In genomic region chr5:39774597-39774996, GRCh38 we compare ENCODE assay signal across 19 cellular contexts.
DNase-seq lines count a peak whose midpoint lies in the region; ATAC-seq and TF ChIP-seq lines count a peak whose summit lies in the region.
"Had no signal": no experiment of that assay in that cellular context is flagged by ENCODE, and none has a peak within 500 bp of the region (broad histone marks: within the 10 kb centered on the region; RNA-seq: fewer than 3 reads in every experiment).

No MANE protein-coding gene starts in this region.

- no peak for ATAC-seq in CD8-positive, alpha-beta T cell
- ATAC-seq in GM18517 (IDR thresholded peaks at IDR 0.05; ENCODE audit: unreplicated experiment) (no peak), GM18519 (IDR thresholded peaks at IDR 0.05; ENCODE audit: low FRiP score, unreplicated experiment) (no peak)

- no peak overlapping the region for H2AK5ac ChIP-seq in mesenchymal stem cell (ENCODE audit: low read length, severe bottlenecking)

- no peak overlapping the region for H3K4me3 Mint-ChIP-seq in CD8-positive, alpha-beta T cell
- H3K4me3 Mint-ChIP-seq: CD8-positive, alpha-beta memory T cell; IgD-negative memory B cell had no signal

- H3F3A ChIP-seq in smooth muscle cell (ENCODE audit: low read depth): no peaks in the 10 kb centered on the region

- H3K4me3 ChIP-seq in mesenchymal stem cell (ENCODE audit: insufficient read depth in 1 of 2, low read depth in 1 of 2, low read length in 2 of 2): no peak overlapping the region
- H3K4me3 ChIP-seq in smooth muscle cell: no peak overlapping the region
- H3K4me3 ChIP-seq in CD8-positive, alpha-beta T cell (ENCODE audit: low read depth, low read length): no peak overlapping the region
- H3K4me3 ChIP-seq: BLaER1 treated with 17β-estradiol and CSF1 and Interleukin-3, amounts not matched to agents 10 nM and 100 nM had no signal

- H3K4me2 ChIP-seq in mesenchymal stem cell (ENCODE audit: low read length, poor library complexity, severe bottlenecking) (no peak overlapping the region), smooth muscle cell (peak overlapping the region; percentile 74)
- H3K4me2 ChIP-seq: BLaER1 treated with 17β-estradiol and CSF1 and Interleukin-3, amounts not matched to agents 10 nM and 100 nM; SK-N-SH had no signal

- no peaks in the 10 kb centered on the region for H3K36me3 ChIP-seq in mesenchymal stem cell (ENCODE audit: control insufficient read depth in 1 of 2, insufficient read depth in 2 of 2, low read depth in 1 of 2, low read length in 2 of 2)
- H3K36me3 ChIP-seq in smooth muscle cell (ENCODE audit: low read depth): no peaks in the 10 kb centered on the region
- H3K36me3 ChIP-seq in CD8-positive, alpha-beta T cell (ENCODE audit: insufficient read depth, low read length): no peaks in the 10 kb centered on the region
- H3K36me3 ChIP-seq: BLaER1 treated with 17β-estradiol and CSF1 and Interleukin-3, amounts not matched to agents 10 nM and 100 nM had no signal

- no peak overlapping the region for H3K27ac ChIP-seq in mesenchymal stem cell (ENCODE audit: low read length, poor library complexity, severe bottlenecking)
- peak overlapping the region; percentile 65 for H3K27ac ChIP-seq in smooth muscle cell (ENCODE audit: low read depth)
- H3K27ac ChIP-seq in CD8-positive, alpha-beta T cell (ENCODE audit: low read depth, low read length): no peak overlapping the region
- H3K27ac ChIP-seq: BLaER1 treated with 17β-estradiol and CSF1 and Interleukin-3, amounts not matched to agents 10 nM and 100 nM had no signal

- no peak overlapping the region for H3K23ac ChIP-seq in mesenchymal stem cell (ENCODE audit: low read length in 2 of 2)

- peaks cover 10% of the 10 kb centered on the region for H3K27me3 Mint-ChIP-seq in CD8-positive, alpha-beta T cell (ENCODE audit: low read depth)

- no peak for TF ChIP-seq CTCF in smooth muscle cell (IDR thresholded peaks at IDR 0.05; ENCODE audit: borderline replicate concordance, insufficient read depth, poor library complexity, severe bottlenecking)
- no peak for TF ChIP-seq CTCF in CD8-positive, alpha-beta T cell (IDR thresholded peaks at IDR 0.05)

- H2AFZ ChIP-seq in mesenchymal stem cell (ENCODE audit: low read depth, low read length) (no peak overlapping the region), smooth muscle cell (ENCODE audit: low read depth) (no peak overlapping the region)

- intact Hi-C loops in CD8-positive, alpha-beta T cell (cut with DNase I, micrococcal nuclease): no loop called here

- H3K4ac ChIP-seq in mesenchymal stem cell (ENCODE audit: low read depth in 1 of 2, low read length in 2 of 2): no peak overlapping the region

- no peak overlapping the region for H2BK120ac ChIP-seq in mesenchymal stem cell (ENCODE audit: low read depth, low read length)

- 100% methylated on average over 1 of the region's 1 CpG for WGBS in mesenchymal stem cell
- 91% methylated on average over 1 of the region's 1 CpG for WGBS in smooth muscle cell (ENCODE audit: low lambda C conversion rate)

- H4K20me1 ChIP-seq in smooth muscle cell (ENCODE audit: low read depth): no peaks in the 10 kb centered on the region
- H4K20me1 ChIP-seq: BLaER1 treated with 17β-estradiol and CSF1 and Interleukin-3, amounts not matched to agents 10 nM and 100 nM had no signal

- CTCF ChIA-PET in CD8-positive, alpha-beta T cell (lab: Charles Lee): no interaction called here

- POLR2A ChIA-PET in CD8-positive, alpha-beta T cell (lab: Charles Lee): no interaction called here

- H3K36me3 Mint-ChIP-seq in CD8-positive, alpha-beta T cell: no peaks in the 10 kb centered on the region
- H3K36me3 Mint-ChIP-seq: CD8-positive, alpha-beta memory T cell; IgD-negative memory B cell had no signal

- DNase-seq in EH (ENCODE audit: low read depth): peak; percentile 58
- peak; percentile 14 for DNase-seq in RPMI7951 (ENCODE audit: low read depth)
- no peak for DNase-seq in mesenchymal stem cell
- DNase-seq in smooth muscle cell (lab: John Stamatoyannopoulos, UW; ENCODE audit: unreplicated experiment): no peak
- no peak for DNase-seq in CD8-positive, alpha-beta T cell
- DNase-seq: ACHN; CD8-positive, alpha-beta memory T cell; H7; NCI-H1417; NCI-H1694 treated with DMSO at 0.1 percent for 48 hours; NCI-H446; NCI-H526 treated with DMSO at 0.1 percent for 48 hours; RPMI8226; SHP77; SK-N-SH had no signal

- no peak overlapping the region for H3K27ac Mint-ChIP-seq in CD8-positive, alpha-beta T cell
- H3K27ac Mint-ChIP-seq: CD8-positive, alpha-beta memory T cell; IgD-negative memory B cell had no signal

- H3K9ac ChIP-seq in mesenchymal stem cell (ENCODE audit: low read length) (peak overlapping the region; percentile 70), smooth muscle cell (ENCODE audit: low read depth) (no peak overlapping the region)
- H3K9ac ChIP-seq: BLaER1 treated with 17β-estradiol and CSF1 and Interleukin-3, amounts not matched to agents 10 nM and 100 nM; SK-N-SH had no signal

- no peaks in the 10 kb centered on the region for H3K79me2 ChIP-seq in smooth muscle cell (ENCODE audit: low read depth)

- H4K8ac ChIP-seq in mesenchymal stem cell (ENCODE audit: low read length): no peak overlapping the region

- H3K27me3 ChIP-seq in mesenchymal stem cell (ENCODE audit: control insufficient read depth in 1 of 2, insufficient read depth in 1 of 2, low read length in 2 of 2): no peaks in the 10 kb centered on the region
- H3K27me3 ChIP-seq in smooth muscle cell (ENCODE audit: low read depth): no peaks in the 10 kb centered on the region
- no peaks in the 10 kb centered on the region for H3K27me3 ChIP-seq in CD8-positive, alpha-beta T cell (ENCODE audit: insufficient read depth, low read length)
- H3K27me3 ChIP-seq: BLaER1 treated with 17β-estradiol and CSF1 and Interleukin-3, amounts not matched to agents 10 nM and 100 nM had no signal

- H2BK15ac ChIP-seq in mesenchymal stem cell (ENCODE audit: low read depth, poor library complexity, severe bottlenecking): no peak overlapping the region

- no peaks in the 10 kb centered on the region for H3K9me3 ChIP-seq in mesenchymal stem cell (ENCODE audit: control insufficient read depth, low read length)
- H3K9me3 ChIP-seq in smooth muscle cell (replicated peaks; ENCODE audit: low read depth): no peaks in the 10 kb centered on the region
- no peaks in the 10 kb centered on the region for H3K9me3 ChIP-seq in CD8-positive, alpha-beta T cell (ENCODE audit: low read length)
- H3K9me3 ChIP-seq: BLaER1 treated with 17β-estradiol and CSF1 and Interleukin-3, amounts not matched to agents 10 nM and 100 nM; SK-N-SH had no signal

- H4K91ac ChIP-seq in mesenchymal stem cell (ENCODE audit: low read length): no peak overlapping the region

- no peaks in the 10 kb centered on the region for H3K79me1 ChIP-seq in mesenchymal stem cell (replicated peaks; ENCODE audit: low read length, poor library complexity, severe bottlenecking)

- no peak overlapping the region for H3K18ac ChIP-seq in mesenchymal stem cell (ENCODE audit: low read depth in 1 of 2, low read length in 2 of 2)

- no peak overlapping the region for H2BK5ac ChIP-seq in mesenchymal stem cell (ENCODE audit: low read depth, low read length, poor library complexity, severe bottlenecking)

- H3K4me1 ChIP-seq in mesenchymal stem cell (ENCODE audit: control insufficient read depth, insufficient read depth, low read depth, low read length) (peaks cover 2% of the 10 kb centered on the region), smooth muscle cell (ENCODE audit: low read depth) (peaks cover 10% of the 10 kb centered on the region)
- H3K4me1 ChIP-seq in CD8-positive, alpha-beta T cell (ENCODE audit: insufficient read depth, low read length): no peaks in the 10 kb centered on the region
- H3K4me1 ChIP-seq: BLaER1 treated with 17β-estradiol and CSF1 and Interleukin-3, amounts not matched to agents 10 nM and 100 nM had no signal

- H2BK12ac ChIP-seq in mesenchymal stem cell (ENCODE audit: low read length in 2 of 2): no peak overlapping the region

- H3K9me3 Mint-ChIP-seq in CD8-positive, alpha-beta T cell: no peaks in the 10 kb centered on the region
- H3K9me3 Mint-ChIP-seq: CD8-positive, alpha-beta memory T cell; IgD-negative memory B cell had no signal

- no peak overlapping the region for H3K14ac ChIP-seq in mesenchymal stem cell (ENCODE audit: low read length in 2 of 2)

- H3K4me1 Mint-ChIP-seq in CD8-positive, alpha-beta T cell (ENCODE audit: low read depth): no peaks in the 10 kb centered on the region
- H3K4me1 Mint-ChIP-seq: CD8-positive, alpha-beta memory T cell; IgD-negative memory B cell had no signal

Comparison
In these comparisons a context has a peak if more than half of its experiments do, and no peak if none do; other contexts are left out.
1. DNase-seq: peak in EH (single experiment) and RPMI7951 (single experiment); none in mesenchymal stem cell (single experiment), smooth muscle cell (single experiment) and CD8-positive, alpha-beta T cell (0 of 7).